In the genomic region with DNA sequence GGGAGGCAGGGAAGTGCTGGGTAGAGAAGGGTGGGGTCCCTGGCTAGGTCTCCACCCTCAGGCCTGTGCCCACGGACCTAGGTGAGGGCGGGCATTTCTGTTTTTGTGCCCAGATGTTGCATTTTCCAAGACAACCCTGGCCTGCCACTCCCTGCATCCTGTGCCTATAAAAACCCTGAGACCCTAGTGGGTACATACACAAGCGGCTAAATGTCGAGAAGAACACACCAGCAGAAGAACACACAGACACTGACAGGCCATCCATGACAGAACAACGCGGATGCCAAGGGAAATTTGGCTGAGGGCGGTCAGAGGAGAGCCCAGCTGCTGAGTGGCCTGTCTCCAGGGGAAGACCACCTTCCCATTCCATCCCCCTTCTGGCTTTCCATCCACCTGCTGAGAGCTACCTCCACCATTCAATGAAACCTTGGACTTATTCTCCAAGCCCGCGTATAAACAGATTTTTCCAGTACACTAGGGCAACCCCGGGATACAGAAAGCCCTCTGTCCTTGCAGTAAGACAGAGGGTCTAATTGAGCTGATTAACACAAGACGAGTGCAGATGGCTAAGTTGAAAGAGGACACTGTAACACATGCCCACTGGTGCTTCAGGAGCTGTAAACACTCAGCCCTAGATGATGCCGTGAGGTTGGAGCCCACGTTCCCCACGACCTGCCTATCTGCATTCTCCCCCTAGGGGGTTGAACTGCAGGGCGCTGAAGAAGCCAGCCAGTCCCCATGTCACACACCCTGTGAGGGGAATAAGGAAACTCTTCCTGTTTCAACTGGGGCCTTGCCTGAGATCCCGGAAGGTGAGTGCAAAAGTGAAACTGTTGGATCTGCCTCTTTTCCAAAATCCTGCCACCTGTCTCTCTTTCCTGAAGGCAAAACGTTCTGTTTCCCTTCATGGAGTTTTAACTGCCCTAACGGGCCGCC, we compare ENCODE assay signal across 1 cellular context.
TF ChIP-seq lines count a peak whose summit lies in the region.

No MANE protein-coding gene starts in this region.

TF ChIP-seq in K562, 482 proteins besides CTCF, POLR2A, EP300 and RAD21:
- TF ChIP-seq ZNF23 (CRISPR knock-in tag; IDR thresholded peaks at IDR 0.05): no peak
- no peak for TF ChIP-seq POLR2G (IDR thresholded peaks at IDR 0.05; ENCODE audit: low read depth, low read length)
- no peak for TF ChIP-seq TAF1 (IDR thresholded peaks at IDR 0.05; ENCODE audit: control insufficient read depth, extremely low read depth, insufficient read depth, low read length, severe bottlenecking)
- no peak for TF ChIP-seq CREM (IDR thresholded peaks at IDR 0.05; ENCODE audit: low read depth)
- no peak for TF ChIP-seq POLR2AphosphoS2 (IDR thresholded peaks at IDR 0.05; ENCODE audit: low read length)
- no peak for TF ChIP-seq STAT5B (CRISPR knock-in tag; IDR thresholded peaks at IDR 0.05)
- no peak for TF ChIP-seq ZNF75A (CRISPR knock-in tag; IDR thresholded peaks at IDR 0.05)
- no peak for TF ChIP-seq BMI1 (IDR thresholded peaks at IDR 0.05; ENCODE audit: low read length)
- TF ChIP-seq, protein P1, sequence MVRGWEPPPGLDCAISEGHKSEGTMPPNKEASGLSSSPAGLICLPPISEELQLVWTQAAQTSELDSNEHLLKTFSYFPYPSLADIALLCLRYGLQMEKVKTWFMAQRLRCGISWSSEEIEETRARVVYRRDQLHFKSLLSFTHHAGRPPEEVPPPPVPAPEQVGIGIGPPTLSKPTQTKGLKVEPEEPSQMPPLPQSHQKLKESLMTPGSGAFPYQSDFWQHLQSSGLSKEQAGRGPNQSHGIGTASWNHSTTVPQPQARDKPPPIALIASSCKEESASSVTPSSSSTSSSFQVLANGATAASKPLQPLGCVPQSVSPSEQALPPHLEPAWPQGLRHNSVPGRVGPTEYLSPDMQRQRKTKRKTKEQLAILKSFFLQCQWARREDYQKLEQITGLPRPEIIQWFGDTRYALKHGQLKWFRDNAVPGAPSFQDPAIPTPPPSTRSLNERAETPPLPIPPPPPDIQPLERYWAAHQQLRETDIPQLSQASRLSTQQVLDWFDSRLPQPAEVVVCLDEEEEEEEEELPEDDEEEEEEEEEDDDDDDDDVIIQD (CRISPR knock-in tag; IDR thresholded peaks at IDR 0.05): no peak
- no peak for TF ChIP-seq U2AF1 (optimal IDR thresholded peaks at IDR 0.05; ENCODE audit: low read depth, low read length)
- TF ChIP-seq FOXJ3 (CRISPR knock-in tag; IDR thresholded peaks at IDR 0.05): no peak
- no peak for TF ChIP-seq CHCHD3 (CRISPR knock-in tag; IDR thresholded peaks at IDR 0.05)
- TF ChIP-seq BHLHE40 (IDR thresholded peaks at IDR 0.05; ENCODE audit: low read length): no peak
- TF ChIP-seq ZNF324 (CRISPR knock-in tag; IDR thresholded peaks at IDR 0.05): no peak
- no peak for TF ChIP-seq SIN3A (IDR thresholded peaks at IDR 0.05; ENCODE audit: borderline replicate concordance in 2 of 2, control insufficient read depth in 1 of 2, low read depth in 2 of 2, low read length in 2 of 2)
TF ChIP-seq in K562: peak in this region for 0.
